In the genomic region with DNA sequence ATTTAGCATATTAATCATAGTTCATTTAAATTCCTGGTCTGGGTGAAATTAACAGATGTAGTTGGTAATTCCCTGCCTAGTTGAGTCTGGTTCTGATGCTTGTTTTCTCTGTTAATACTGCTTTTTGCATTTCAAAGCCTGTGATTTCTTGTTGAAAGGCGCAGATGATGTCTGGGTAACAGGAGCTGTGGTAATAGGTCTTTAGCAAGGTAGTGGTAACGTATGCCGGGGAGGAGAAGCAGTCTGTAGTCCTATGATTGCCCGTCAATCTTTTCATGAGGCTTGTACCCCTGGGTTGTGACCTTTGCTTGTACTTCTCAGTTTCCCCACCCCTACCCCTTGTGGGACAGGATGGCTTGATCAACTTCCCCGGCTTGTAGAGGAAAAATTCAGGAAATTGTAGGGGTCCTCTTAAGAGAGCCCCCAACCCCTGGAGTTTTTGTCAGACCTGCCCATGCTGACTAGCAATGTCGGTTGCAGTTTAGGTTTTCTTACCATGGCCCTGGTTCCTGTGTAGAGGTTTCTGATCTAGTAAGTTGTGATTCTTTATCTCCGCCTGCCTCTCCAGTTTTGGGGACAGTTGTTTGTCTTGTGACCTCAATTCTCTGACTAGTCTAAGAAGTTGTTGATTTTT, we compare ENCODE assay signal across 13 cellular contexts.
"Had no signal": no experiment of that assay in that cellular context is flagged by ENCODE, and none has a peak within 500 bp of the region (broad histone marks: within the 10 kb centered on the region; RNA-seq: fewer than 3 reads in every experiment).

No MANE protein-coding gene starts in this region.

- H3K4me1 ChIP-seq: colonic mucosa, lower lobe of right lung, uterus had no signal

- DNase-seq: activated CD4-positive, alpha-beta T cell treated with anti-CD3 and anti-CD28 coated beads, Interleukin-2, amount 50 U/mL, for 1 hour; activated CD8-positive, alpha-beta memory T cell treated with anti-CD3 and anti-CD28 coated beads for 24 hours; activated naive CD4-positive, alpha-beta T cell treated with Interleukin-2 at 50 U/mL for 16 hours; colonic mucosa; foreskin fibroblast; left colon; lower lobe of right lung; posterior cingulate gyrus; stimulated activated CD4-positive, alpha-beta T cell treated with anti-CD3 and anti-CD28 coated beads, Interleukin-2, amount 100 ng/mL, for 48 hours; stimulated activated naive B cell treated with anti-CD40 and anti-IgM and Interleukin-4, amounts not matched to agents 10 μg/mL and 1 μg/mL and 100 μg/mL, for 72 hours; tibial artery; uterus had no signal

- H3K9me3 ChIP-seq: colonic mucosa, lower lobe of right lung, tibial artery, uterus had no signal

- ATAC-seq: left colon; lower lobe of right lung; stimulated activated naive B cell treated with anti-CD40 and anti-IgM and Interleukin-4, amounts not matched to agents 10 μg/mL and 1 μg/mL and 100 μg/mL, for 72 hours had no signal

- H3K27ac Mint-ChIP-seq: stimulated activated naive B cell treated with anti-CD40 and anti-IgM and Interleukin-4, amounts not matched to agents 10 μg/mL and 1 μg/mL and 100 μg/mL, for 72 hours; T-helper 2 cell treated with Interferon-gamma antibody and Interleukin-4, amounts not matched to agents 5 μg/mL and 100 μg/mL, for 36 hours had no signal

- H3K4me3 ChIP-seq: colonic mucosa, lower lobe of right lung, tibial artery, uterus had no signal

- H3K27me3 ChIP-seq: colonic mucosa, tibial artery, uterus had no signal

- H3K4me3 Mint-ChIP-seq: stimulated activated naive B cell treated with anti-CD40 and anti-IgM and Interleukin-4, amounts not matched to agents 10 μg/mL and 1 μg/mL and 100 μg/mL, for 72 hours; T-helper 2 cell treated with Interferon-gamma antibody and Interleukin-4, amounts not matched to agents 5 μg/mL and 100 μg/mL, for 36 hours had no signal

- H3K36me3 ChIP-seq: colonic mucosa, uterus had no signal

- H3K27ac ChIP-seq: colonic mucosa, lower lobe of right lung, tibial artery, uterus had no signal

- H3K27me3 Mint-ChIP-seq: stimulated activated naive B cell treated with anti-CD40 and anti-IgM and Interleukin-4, amounts not matched to agents 10 μg/mL and 1 μg/mL and 100 μg/mL, for 72 hours had no signal
